1 cellular context compared by ENCODE assay signal in the genomic region with DNA sequence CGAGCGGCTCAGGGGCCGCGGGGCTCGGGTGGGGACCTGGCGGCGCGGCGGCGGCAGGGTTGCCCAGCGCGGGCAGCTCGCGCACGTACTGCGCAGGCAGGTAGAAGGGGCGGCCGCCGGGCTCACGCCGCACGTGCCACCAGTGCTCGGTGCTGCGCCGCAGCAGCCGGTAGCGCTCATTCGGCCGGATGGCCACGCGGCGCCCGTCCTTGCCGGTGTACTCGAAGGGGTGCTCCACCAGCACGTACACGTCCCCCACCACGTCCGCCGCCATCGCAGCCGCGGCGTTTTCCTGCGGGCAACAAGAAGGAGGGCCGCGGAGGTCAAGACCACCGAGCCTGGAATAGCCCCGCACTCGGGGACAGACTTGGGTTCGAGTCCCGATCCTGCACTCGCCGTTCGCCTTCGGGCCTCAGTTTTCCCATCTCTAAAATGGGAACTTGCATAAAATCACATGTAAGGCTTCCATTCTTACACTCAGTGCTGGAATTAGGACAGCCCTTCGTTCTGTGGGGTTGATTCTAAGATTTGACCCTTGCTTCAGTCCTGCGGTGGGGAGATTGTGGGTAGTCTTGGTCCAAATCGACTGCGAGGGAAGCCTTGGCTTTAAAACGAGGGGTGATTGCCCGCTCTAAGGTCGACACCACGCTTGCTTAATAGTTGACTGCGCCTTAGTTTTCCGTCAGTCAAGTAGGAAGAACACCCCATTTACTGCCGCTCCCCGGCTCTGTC.
TF ChIP-seq lines count a peak whose summit lies in the region.

No MANE protein-coding gene starts in this region.

TF ChIP-seq in K562, 482 proteins besides CTCF, POLR2A, EP300 and RAD21 (continued from another document):
- TF ChIP-seq CEBPG (CRISPR knock-in tag; IDR thresholded peaks at IDR 0.05) (no peak), CEBPG (tag; conservative IDR thresholded peaks at IDR 0.05 in 1 of 2, IDR thresholded peaks at IDR 0.05 in 1 of 2) (no peak), RCOR1 (IDR thresholded peaks at IDR 0.05; ENCODE audit: borderline replicate concordance in 1 of 2, low read depth in 2 of 2, low read length in 2 of 2) (0 out of 4 replicates have a peak, but pooled peaks of 1 of the 2 experiments have one; percentile 31), GABPA (tag; conservative IDR thresholded peaks at IDR 0.05; ENCODE audit: low read depth) (no peak), SRSF7 (optimal IDR thresholded peaks at IDR 0.05; ENCODE audit: low read depth, low read length) (no peak), BRCA1 (IDR thresholded peaks at IDR 0.05) (no peak), BRCA1 (CRISPR knock-in tag; IDR thresholded peaks at IDR 0.05) (no peak), HNRNPLL (IDR thresholded peaks at IDR 0.05; ENCODE audit: low read depth, low read length, poor library complexity, severe bottlenecking) (no peak), MIER1 (IDR thresholded peaks at IDR 0.05; ENCODE audit: low read depth) (no peak), ADNP (tag; IDR thresholded peaks at IDR 0.05) (peak; percentile 48; the same call in 1 of the 2 replicates), RB1 (IDR thresholded peaks at IDR 0.05; ENCODE audit: low read depth) (no peak), RBM39 (optimal IDR thresholded peaks at IDR 0.05; ENCODE audit: low read depth, low read length) (no peak), ELK1 (CRISPR knock-in tag; IDR thresholded peaks at IDR 0.05) (no peak), ZBTB9 (CRISPR knock-in tag; IDR thresholded peaks at IDR 0.05) (no peak), TGIF2 (CRISPR knock-in tag; IDR thresholded peaks at IDR 0.05) (no peak), DNMT1 (IDR thresholded peaks at IDR 0.05) (no peak), ZBTB43 (CRISPR knock-in tag; IDR thresholded peaks at IDR 0.05) (no peak), ETS2 (tag; IDR thresholded peaks at IDR 0.05; ENCODE audit: borderline replicate concordance, poor library complexity, severe bottlenecking) (no peak), HDAC2 (IDR thresholded peaks at IDR 0.05) (peak; percentile 73; the same call in 1 of the 2 replicates), CBX1 (IDR thresholded peaks at IDR 0.05; ENCODE audit: low read depth) (peak; percentile 88), BCOR (IDR thresholded peaks at IDR 0.05) (peak; percentile 94), KDM1A (IDR thresholded peaks at IDR 0.05) (peak; percentile 44 to 80; a peak in 3 of 4 replicates), ZNF121 (CRISPR knock-in tag; conservative IDR thresholded peaks at IDR 0.05) (no peak), PCBP1 (IDR thresholded peaks at IDR 0.05; ENCODE audit: low read depth, low read length, poor library complexity, severe bottlenecking) (no peak), ATF6 (CRISPR knock-in tag; IDR thresholded peaks at IDR 0.05) (no peak), NFE2L1 (tag; IDR thresholded peaks at IDR 0.05; ENCODE audit: borderline replicate concordance, low read depth) (no peak), ZBTB11 (CRISPR knock-in tag; IDR thresholded peaks at IDR 0.05) (no peak), HIVEP1 (CRISPR knock-in tag; IDR thresholded peaks at IDR 0.05) (no peak), RBM25 (IDR thresholded peaks at IDR 0.05; ENCODE audit: low read depth, low read length, severe bottlenecking) (peak; percentile 59), TAF7 (tag; IDR thresholded peaks at IDR 0.05) (no peak), TRIM24 (IDR thresholded peaks at IDR 0.05) (no peak), SAFB2 (IDR thresholded peaks at IDR 0.05; ENCODE audit: borderline replicate concordance, low read depth, low read length, severe bottlenecking) (no peak), CHD4 (IDR thresholded peaks at IDR 0.05; ENCODE audit: insufficient read depth, insufficient replicate concordance, low read depth, low read length, poor library complexity, severe bottlenecking) (peak; percentile 74)
- TF ChIP-seq, protein P1, sequence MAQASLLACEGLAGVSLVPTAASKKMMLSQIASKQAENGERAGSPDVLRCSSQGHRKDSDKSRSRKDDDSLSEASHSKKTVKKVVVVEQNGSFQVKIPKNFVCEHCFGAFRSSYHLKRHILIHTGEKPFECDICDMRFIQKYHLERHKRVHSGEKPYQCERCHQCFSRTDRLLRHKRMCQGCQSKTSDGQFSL (CRISPR knock-in tag; IDR thresholded peaks at IDR 0.05), result no peak
- TF ChIP-seq, protein P1 (tag; IDR thresholded peaks at IDR 0.05), result no peak
- TF ChIP-seq, protein P2, sequence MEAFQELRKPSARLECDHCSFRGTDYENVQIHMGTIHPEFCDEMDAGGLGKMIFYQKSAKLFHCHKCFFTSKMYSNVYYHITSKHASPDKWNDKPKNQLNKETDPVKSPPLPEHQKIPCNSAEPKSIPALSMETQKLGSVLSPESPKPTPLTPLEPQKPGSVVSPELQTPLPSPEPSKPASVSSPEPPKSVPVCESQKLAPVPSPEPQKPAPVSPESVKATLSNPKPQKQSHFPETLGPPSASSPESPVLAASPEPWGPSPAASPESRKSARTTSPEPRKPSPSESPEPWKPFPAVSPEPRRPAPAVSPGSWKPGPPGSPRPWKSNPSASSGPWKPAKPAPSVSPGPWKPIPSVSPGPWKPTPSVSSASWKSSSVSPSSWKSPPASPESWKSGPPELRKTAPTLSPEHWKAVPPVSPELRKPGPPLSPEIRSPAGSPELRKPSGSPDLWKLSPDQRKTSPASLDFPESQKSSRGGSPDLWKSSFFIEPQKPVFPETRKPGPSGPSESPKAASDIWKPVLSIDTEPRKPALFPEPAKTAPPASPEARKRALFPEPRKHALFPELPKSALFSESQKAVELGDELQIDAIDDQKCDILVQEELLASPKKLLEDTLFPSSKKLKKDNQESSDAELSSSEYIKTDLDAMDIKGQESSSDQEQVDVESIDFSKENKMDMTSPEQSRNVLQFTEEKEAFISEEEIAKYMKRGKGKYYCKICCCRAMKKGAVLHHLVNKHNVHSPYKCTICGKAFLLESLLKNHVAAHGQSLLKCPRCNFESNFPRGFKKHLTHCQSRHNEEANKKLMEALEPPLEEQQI (IDR thresholded peaks at IDR 0.05), result no peak
- TF ChIP-seq, protein P3, sequence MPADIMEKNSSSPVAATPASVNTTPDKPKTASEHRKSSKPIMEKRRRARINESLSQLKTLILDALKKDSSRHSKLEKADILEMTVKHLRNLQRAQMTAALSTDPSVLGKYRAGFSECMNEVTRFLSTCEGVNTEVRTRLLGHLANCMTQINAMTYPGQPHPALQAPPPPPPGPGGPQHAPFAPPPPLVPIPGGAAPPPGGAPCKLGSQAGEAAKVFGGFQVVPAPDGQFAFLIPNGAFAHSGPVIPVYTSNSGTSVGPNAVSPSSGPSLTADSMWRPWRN (IDR thresholded peaks at IDR 0.05; ENCODE audit: low read depth), result no peak
